Comparison of ENCODE assay signal across 7 cellular contexts in genomic region chr18:37676276-37676675, GRCh38.
"Had no signal": no experiment of that assay in that cellular context is flagged by ENCODE, and none has a peak within 500 bp of the region (broad histone marks: within the 10 kb centered on the region; RNA-seq: fewer than 3 reads in every experiment).

No MANE protein-coding gene starts in this region.

- DNase-seq: GM23248, GOT3, H7, HCEC 1CT, HFFc6 had no signal

- ATAC-seq: GM23338, HCT116 had no signal
